In the genomic region with DNA sequence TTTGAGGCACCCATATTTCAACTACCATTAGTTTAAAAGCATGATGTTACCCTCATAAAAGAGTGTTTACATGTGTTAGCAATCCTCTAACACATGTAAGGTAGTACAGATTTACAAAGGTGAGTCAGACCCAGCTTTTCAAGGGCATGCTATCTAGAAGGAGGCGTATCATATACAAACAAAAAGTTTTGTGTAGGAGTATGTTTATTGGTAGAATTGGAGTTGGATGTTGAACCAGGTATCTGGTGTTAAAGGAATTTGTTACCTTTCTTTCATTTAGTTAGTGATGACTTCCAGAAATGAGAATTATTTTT, we compare ENCODE assay signal across 1 cellular context.
TF ChIP-seq lines count a peak whose summit lies in the region.

No MANE protein-coding gene starts in this region.

TF ChIP-seq in HEK293, 187 proteins besides CTCF, POLR2A, EP300 and RAD21 (continued from another document and continues in another):
- TF ChIP-seq, protein P1, sequence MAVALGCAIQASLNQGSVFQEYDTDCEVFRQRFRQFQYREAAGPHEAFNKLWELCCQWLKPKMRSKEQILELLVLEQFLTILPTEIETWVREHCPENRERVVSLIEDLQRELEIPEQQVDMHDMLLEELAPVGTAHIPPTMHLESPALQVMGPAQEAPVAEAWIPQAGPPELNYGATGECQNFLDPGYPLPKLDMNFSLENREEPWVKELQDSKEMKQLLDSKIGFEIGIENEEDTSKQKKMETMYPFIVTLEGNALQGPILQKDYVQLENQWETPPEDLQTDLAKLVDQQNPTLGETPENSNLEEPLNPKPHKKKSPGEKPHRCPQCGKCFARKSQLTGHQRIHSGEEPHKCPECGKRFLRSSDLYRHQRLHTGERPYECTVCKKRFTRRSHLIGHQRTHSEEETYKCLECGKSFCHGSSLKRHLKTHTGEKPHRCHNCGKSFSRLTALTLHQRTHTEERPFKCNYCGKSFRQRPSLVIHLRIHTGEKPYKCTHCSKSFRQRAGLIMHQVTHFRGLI (tag by site-specific recombination; IDR thresholded peaks at IDR 0.05): peak; percentile 43; the same call in 1 of the 2 replicates
- TF ChIP-seq, protein P2, sequence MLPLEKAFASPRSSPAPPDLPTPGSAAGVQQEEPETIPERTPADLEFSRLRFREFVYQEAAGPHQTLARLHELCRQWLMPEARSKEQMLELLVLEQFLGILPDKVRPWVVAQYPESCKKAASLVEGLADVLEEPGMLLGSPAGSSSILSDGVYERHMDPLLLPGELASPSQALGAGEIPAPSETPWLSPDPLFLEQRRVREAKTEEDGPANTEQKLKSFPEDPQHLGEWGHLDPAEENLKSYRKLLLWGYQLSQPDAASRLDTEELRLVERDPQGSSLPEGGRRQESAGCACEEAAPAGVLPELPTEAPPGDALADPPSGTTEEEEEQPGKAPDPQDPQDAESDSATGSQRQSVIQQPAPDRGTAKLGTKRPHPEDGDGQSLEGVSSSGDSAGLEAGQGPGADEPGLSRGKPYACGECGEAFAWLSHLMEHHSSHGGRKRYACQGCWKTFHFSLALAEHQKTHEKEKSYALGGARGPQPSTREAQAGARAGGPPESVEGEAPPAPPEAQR (tag by site-specific recombination; IDR thresholded peaks at IDR 0.05): no peak
- no peak for TF ChIP-seq ZBTB7A (tag by site-specific recombination; IDR thresholded peaks at IDR 0.05; ENCODE audit: low read depth)
- TF ChIP-seq ZNF544 (tag by site-specific recombination; IDR thresholded peaks at IDR 0.05): no peak
- TF ChIP-seq ZNF155 (tag by site-specific recombination; IDR thresholded peaks at IDR 0.05): no peak
- TF ChIP-seq ZNF76 (tag by site-specific recombination; IDR thresholded peaks at IDR 0.05; ENCODE audit: borderline replicate concordance, low read depth): no peak
- no peak for TF ChIP-seq ZNF658 (tag by site-specific recombination; IDR thresholded peaks at IDR 0.05)
- TF ChIP-seq ZNF404 (tag by site-specific recombination; IDR thresholded peaks at IDR 0.05): no peak
- no peak for TF ChIP-seq OSR2 (tag by site-specific recombination; IDR thresholded peaks at IDR 0.05)
- TF ChIP-seq ZNF341 (tag by site-specific recombination; IDR thresholded peaks at IDR 0.05; ENCODE audit: low read depth): no peak
- no peak for TF ChIP-seq ZNF138 (tag by site-specific recombination; IDR thresholded peaks at IDR 0.05; ENCODE audit: borderline replicate concordance)
- TF ChIP-seq ZNF112 (tag by site-specific recombination; IDR thresholded peaks at IDR 0.05): no peak
- TF ChIP-seq SCRT2 (tag by site-specific recombination; IDR thresholded peaks at IDR 0.05): no peak
- no peak for TF ChIP-seq HOXA7 (CRISPR knock-in tag; IDR thresholded peaks at IDR 0.05; ENCODE audit: borderline replicate concordance)
- peak; percentile 93 for TF ChIP-seq ZFHX2 (tag by site-specific recombination; conservative IDR thresholded peaks at IDR 0.05)
- no peak for TF ChIP-seq ZNF202 (tag by site-specific recombination; IDR thresholded peaks at IDR 0.05; ENCODE audit: borderline replicate concordance)
- no peak for TF ChIP-seq ZNF394 (tag by site-specific recombination; IDR thresholded peaks at IDR 0.05; ENCODE audit: borderline replicate concordance)
- TF ChIP-seq, protein P3, sequence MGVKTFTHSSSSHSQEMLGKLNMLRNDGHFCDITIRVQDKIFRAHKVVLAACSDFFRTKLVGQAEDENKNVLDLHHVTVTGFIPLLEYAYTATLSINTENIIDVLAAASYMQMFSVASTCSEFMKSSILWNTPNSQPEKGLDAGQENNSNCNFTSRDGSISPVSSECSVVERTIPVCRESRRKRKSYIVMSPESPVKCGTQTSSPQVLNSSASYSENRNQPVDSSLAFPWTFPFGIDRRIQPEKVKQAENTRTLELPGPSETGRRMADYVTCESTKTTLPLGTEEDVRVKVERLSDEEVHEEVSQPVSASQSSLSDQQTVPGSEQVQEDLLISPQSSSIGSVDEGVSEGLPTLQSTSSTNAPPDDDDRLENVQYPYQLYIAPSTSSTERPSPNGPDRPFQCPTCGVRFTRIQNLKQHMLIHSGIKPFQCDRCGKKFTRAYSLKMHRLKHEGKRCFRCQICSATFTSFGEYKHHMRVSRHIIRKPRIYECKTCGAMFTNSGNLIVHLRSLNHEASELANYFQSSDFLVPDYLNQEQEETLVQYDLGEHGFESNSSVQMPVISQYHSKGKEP (tag by site-specific recombination; IDR thresholded peaks at IDR 0.05): no peak
- no peak for TF ChIP-seq ZNF423 (tag by site-specific recombination; IDR thresholded peaks at IDR 0.05)
- no peak for TF ChIP-seq SP2 (tag by site-specific recombination; IDR thresholded peaks at IDR 0.05)
- TF ChIP-seq SALL2 (tag by site-specific recombination; IDR thresholded peaks at IDR 0.05; ENCODE audit: borderline replicate concordance): no peak
- TF ChIP-seq SP7 (tag by site-specific recombination; IDR thresholded peaks at IDR 0.05): no peak
- no peak for TF ChIP-seq MYNN (tag by site-specific recombination; IDR thresholded peaks at IDR 0.05; ENCODE audit: borderline replicate concordance)
- TF ChIP-seq ZNF707 (tag by site-specific recombination; IDR thresholded peaks at IDR 0.05): no peak
- no peak for TF ChIP-seq ZFP3 (tag by site-specific recombination; IDR thresholded peaks at IDR 0.05; ENCODE audit: low read depth)
- peak; percentile 26; the same call in 1 of the 2 replicates for TF ChIP-seq KLF8 (tag by site-specific recombination; IDR thresholded peaks at IDR 0.05)
- TF ChIP-seq ZBTB21 (tag by site-specific recombination; IDR thresholded peaks at IDR 0.05): no peak; the same call in 1 of the 2 replicates
- TF ChIP-seq, protein P4, sequence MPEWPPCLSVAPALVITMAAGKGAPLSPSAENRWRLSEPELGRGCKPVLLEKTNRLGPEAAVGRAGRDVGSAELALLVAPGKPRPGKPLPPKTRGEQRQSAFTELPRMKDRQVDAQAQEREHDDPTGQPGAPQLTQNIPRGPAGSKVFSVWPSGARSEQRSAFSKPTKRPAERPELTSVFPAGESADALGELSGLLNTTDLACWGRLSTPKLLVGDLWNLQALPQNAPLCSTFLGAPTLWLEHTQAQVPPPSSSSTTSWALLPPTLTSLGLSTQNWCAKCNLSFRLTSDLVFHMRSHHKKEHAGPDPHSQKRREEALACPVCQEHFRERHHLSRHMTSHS (tag by site-specific recombination; IDR thresholded peaks at IDR 0.05): no peak
- TF ChIP-seq ZNF529 (tag by site-specific recombination; IDR thresholded peaks at IDR 0.05; ENCODE audit: insufficient replicate concordance): no peak
- TF ChIP-seq ZNF624 (tag by site-specific recombination; IDR thresholded peaks at IDR 0.05): no peak
- no peak for TF ChIP-seq SP3 (tag by site-specific recombination; IDR thresholded peaks at IDR 0.05)
- no peak for TF ChIP-seq ZNF48 (tag by site-specific recombination; IDR thresholded peaks at IDR 0.05)
- TF ChIP-seq ZIC2 (tag by site-specific recombination; IDR thresholded peaks at IDR 0.05): no peak
- TF ChIP-seq BCL11B (tag by site-specific recombination; IDR thresholded peaks at IDR 0.05; ENCODE audit: low read depth): no peak
- no peak for TF ChIP-seq ZSCAN16 (tag by site-specific recombination; IDR thresholded peaks at IDR 0.05)
- no peak for TF ChIP-seq ZNF549 (tag by site-specific recombination; IDR thresholded peaks at IDR 0.05)
- no peak for TF ChIP-seq ZNF221 (tag by site-specific recombination; IDR thresholded peaks at IDR 0.05; ENCODE audit: borderline replicate concordance)
- TF ChIP-seq KLF9 (tag by site-specific recombination; IDR thresholded peaks at IDR 0.05; ENCODE audit: low read depth): peak; percentile 46; the same call in 1 of the 2 replicates
- TF ChIP-seq ZNF530 (tag by site-specific recombination; IDR thresholded peaks at IDR 0.05; ENCODE audit: low read depth): no peak
- TF ChIP-seq, protein P5, sequence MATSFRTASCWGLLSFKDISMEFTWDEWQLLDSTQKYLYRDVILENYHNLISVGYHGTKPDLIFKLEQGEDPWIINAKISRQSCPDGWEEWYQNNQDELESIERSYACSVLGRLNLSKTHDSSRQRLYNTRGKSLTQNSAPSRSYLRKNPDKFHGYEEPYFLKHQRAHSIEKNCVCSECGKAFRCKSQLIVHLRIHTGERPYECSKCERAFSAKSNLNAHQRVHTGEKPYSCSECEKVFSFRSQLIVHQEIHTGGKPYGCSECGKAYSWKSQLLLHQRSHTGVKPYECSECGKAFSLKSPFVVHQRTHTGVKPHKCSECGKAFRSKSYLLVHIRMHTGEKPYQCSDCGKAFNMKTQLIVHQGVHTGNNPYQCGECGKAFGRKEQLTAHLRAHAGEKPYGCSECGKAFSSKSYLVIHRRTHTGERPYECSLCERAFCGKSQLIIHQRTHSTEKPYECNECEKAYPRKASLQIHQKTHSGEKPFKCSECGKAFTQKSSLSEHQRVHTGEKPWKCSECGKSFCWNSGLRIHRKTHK (tag by site-specific recombination; IDR thresholded peaks at IDR 0.05): no peak
- TF ChIP-seq ZNF121 (tag by site-specific recombination; IDR thresholded peaks at IDR 0.05): no peak
- no peak for TF ChIP-seq BCL11A (tag by site-specific recombination; IDR thresholded peaks at IDR 0.05; ENCODE audit: low read depth)
- no peak for TF ChIP-seq IKZF3 (tag by site-specific recombination; IDR thresholded peaks at IDR 0.05)
- TF ChIP-seq, protein P6, sequence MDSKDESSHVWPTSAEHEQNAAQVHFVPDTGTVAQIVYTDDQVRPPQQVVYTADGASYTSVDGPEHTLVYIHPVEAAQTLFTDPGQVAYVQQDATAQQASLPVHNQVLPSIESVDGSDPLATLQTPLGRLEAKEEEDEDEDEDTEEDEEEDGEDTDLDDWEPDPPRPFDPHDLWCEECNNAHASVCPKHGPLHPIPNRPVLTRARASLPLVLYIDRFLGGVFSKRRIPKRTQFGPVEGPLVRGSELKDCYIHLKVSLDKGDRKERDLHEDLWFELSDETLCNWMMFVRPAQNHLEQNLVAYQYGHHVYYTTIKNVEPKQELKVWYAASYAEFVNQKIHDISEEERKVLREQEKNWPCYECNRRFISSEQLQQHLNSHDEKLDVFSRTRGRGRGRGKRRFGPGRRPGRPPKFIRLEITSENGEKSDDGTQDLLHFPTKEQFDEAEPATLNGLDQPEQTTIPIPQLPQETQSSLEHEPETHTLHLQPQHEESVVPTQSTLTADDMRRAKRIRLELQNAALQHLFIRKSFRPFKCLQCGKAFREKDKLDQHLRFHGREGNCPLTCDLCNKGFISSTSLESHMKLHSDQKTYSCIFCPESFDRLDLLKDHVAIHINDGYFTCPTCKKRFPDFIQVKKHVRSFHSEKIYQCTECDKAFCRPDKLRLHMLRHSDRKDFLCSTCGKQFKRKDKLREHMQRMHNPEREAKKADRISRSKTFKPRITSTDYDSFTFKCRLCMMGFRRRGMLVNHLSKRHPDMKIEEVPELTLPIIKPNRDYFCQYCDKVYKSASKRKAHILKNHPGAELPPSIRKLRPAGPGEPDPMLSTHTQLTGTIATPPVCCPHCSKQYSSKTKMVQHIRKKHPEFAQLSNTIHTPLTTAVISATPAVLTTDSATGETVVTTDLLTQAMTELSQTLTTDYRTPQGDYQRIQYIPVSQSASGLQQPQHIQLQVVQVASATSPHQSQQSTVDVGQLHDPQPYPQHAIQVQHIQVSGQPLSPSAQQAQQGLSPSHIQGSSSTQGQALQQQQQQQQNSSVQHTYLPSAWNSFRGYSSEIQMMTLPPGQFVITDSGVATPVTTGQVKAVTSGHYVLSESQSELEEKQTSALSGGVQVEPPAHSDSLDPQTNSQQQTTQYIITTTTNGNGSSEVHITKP (tag by site-specific recombination; IDR thresholded peaks at IDR 0.05): no peak
- TF ChIP-seq, protein P7, sequence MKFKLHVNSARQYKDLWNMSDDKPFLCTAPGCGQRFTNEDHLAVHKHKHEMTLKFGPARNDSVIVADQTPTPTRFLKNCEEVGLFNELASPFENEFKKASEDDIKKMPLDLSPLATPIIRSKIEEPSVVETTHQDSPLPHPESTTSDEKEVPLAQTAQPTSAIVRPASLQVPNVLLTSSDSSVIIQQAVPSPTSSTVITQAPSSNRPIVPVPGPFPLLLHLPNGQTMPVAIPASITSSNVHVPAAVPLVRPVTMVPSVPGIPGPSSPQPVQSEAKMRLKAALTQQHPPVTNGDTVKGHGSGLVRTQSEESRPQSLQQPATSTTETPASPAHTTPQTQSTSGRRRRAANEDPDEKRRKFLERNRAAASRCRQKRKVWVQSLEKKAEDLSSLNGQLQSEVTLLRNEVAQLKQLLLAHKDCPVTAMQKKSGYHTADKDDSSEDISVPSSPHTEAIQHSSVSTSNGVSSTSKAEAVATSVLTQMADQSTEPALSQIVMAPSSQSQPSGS (tag by site-specific recombination; IDR thresholded peaks at IDR 0.05; ENCODE audit: low read depth): no peak
- TF ChIP-seq, protein P8, sequence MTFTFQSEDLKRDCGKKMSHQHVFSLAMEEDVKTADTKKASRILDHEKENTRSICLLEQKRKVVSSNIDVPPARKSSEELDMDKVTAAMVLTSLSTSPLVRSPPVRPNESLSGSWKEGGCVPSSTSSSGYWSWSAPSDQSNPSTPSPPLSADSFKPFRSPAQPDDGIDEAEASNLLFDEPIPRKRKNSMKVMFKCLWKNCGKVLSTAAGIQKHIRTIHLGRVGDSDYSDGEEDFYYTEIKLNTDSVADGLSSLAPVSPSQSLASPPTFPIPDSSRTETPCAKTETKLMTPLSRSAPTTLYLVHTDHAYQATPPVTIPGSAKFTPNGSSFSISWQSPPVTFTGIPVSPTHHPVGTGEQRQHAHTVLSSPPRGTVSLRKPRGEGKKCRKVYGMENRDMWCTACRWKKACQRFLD (tag by site-specific recombination; IDR thresholded peaks at IDR 0.05): no peak
- TF ChIP-seq ZNF426 (tag by site-specific recombination; IDR thresholded peaks at IDR 0.05): no peak
- TF ChIP-seq, protein P9, sequence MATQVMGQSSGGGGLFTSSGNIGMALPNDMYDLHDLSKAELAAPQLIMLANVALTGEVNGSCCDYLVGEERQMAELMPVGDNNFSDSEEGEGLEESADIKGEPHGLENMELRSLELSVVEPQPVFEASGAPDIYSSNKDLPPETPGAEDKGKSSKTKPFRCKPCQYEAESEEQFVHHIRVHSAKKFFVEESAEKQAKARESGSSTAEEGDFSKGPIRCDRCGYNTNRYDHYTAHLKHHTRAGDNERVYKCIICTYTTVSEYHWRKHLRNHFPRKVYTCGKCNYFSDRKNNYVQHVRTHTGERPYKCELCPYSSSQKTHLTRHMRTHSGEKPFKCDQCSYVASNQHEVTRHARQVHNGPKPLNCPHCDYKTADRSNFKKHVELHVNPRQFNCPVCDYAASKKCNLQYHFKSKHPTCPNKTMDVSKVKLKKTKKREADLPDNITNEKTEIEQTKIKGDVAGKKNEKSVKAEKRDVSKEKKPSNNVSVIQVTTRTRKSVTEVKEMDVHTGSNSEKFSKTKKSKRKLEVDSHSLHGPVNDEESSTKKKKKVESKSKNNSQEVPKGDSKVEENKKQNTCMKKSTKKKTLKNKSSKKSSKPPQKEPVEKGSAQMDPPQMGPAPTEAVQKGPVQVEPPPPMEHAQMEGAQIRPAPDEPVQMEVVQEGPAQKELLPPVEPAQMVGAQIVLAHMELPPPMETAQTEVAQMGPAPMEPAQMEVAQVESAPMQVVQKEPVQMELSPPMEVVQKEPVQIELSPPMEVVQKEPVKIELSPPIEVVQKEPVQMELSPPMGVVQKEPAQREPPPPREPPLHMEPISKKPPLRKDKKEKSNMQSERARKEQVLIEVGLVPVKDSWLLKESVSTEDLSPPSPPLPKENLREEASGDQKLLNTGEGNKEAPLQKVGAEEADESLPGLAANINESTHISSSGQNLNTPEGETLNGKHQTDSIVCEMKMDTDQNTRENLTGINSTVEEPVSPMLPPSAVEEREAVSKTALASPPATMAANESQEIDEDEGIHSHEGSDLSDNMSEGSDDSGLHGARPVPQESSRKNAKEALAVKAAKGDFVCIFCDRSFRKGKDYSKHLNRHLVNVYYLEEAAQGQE (tag by site-specific recombination; IDR thresholded peaks at IDR 0.05): no peak
- no peak for TF ChIP-seq ZNF114 (tag by site-specific recombination; IDR thresholded peaks at IDR 0.05)
- no peak; the same call in 1 of the 2 replicates for TF ChIP-seq ZBTB1 (tag by site-specific recombination; IDR thresholded peaks at IDR 0.05)
